In genomic region chr22:20720692-20721408, GRCh38 we compare ENCODE assay signal across 21 cellular contexts. TPM values are rescaled to one million over a fixed set of nuclear protein-coding genes. Genes with fewer than 3 reads are reported as not detected.
A peak's percentile ranks its signal among the peaks of the same experiment; 100 is the strongest.
DNase-seq lines count a peak whose midpoint lies in the region; ATAC-seq, FAIRE-seq and TF ChIP-seq lines count a peak whose summit lies in the region.
"Had no signal": no experiment of that assay in that cellular context is flagged by ENCODE, and none has a peak within 500 bp of the region (broad histone marks: within the 10 kb centered on the region; RNA-seq: fewer than 3 reads in every experiment).

No MANE protein-coding gene starts in this region.

- H3K4me3 ChIP-seq in H7 (ENCODE audit: insufficient read depth, low read depth, low read length) (no peak overlapping the region), kidney (ENCODE audit: low read length in 2 of 2) (no peak overlapping the region)

- peaks cover 32% of the 10 kb centered on the region for H3K4me1 Mint-ChIP-seq in activated B cell treated with CpG ODN at 0.5 μM for 24 hours
- no peaks in the 10 kb centered on the region for H3K4me1 Mint-ChIP-seq in progenitor cell of endocrine pancreas (ENCODE audit: low read depth)
- no peaks in the 10 kb centered on the region for H3K4me1 Mint-ChIP-seq in activated T-cell treated with anti-CD3 and anti-CD28 coated beads, Interleukin-2, amount 50 U/mL, for 4 hours (ENCODE audit: low read depth)
- peaks cover 9% of the 10 kb centered on the region for H3K4me1 Mint-ChIP-seq in HFFc6 (ENCODE audit: low read depth)

- H3K27ac ChIP-seq in kidney (ENCODE audit: low read depth in 2 of 2, low read length in 2 of 2), result no peak overlapping the region
- H3K27ac ChIP-seq: C4-2B, KMS-11 had no signal

- no peak overlapping the region for H3K9ac ChIP-seq in kidney (ENCODE audit: low read length in 2 of 2)
- H3K9ac ChIP-seq: KMS-11, SK-N-SH had no signal

- H3K36me3 Mint-ChIP-seq in activated B cell treated with CpG ODN at 0.5 μM for 24 hours (ENCODE audit: low read depth) (peaks cover 16% of the 10 kb centered on the region), progenitor cell of endocrine pancreas (ENCODE audit: insufficient read depth) (peaks cover 12% of the 10 kb centered on the region), HFFc6 (ENCODE audit: low read depth) (no peaks in the 10 kb centered on the region)
- peaks cover 12% of the 10 kb centered on the region for H3K36me3 Mint-ChIP-seq in activated T-cell treated with anti-CD3 and anti-CD28 coated beads, Interleukin-2, amount 50 U/mL, for 4 hours (ENCODE audit: insufficient read depth)

- ATAC-seq in activated B cell treated with CpG ODN at 0.5 μM for 24 hours (ENCODE audit: low read depth), result no peak
- no peak for ATAC-seq in activated T-cell treated with anti-CD3 and anti-CD28 coated beads, Interleukin-2, amount 50 U/mL, for 4 hours
- ATAC-seq in activated CD4-positive, CD25-positive, alpha-beta regulatory T cell treated with anti-CD3 and anti-CD28 coated beads, Interleukin-2, amount 50 U/mL, for 24 hours, result no peak
- ATAC-seq: HCT116, PC-3 had no signal

- CTCF ChIA-PET in activated B cell treated with CpG ODN at 0.5 μM for 24 hours (lab: Charles Lee), result no interaction called here

- no peaks in the 10 kb centered on the region for H3K4me1 ChIP-seq in kidney (ENCODE audit: control insufficient read depth in 1 of 2, insufficient read depth in 1 of 2, low read depth in 1 of 2, low read length in 2 of 2)

- intact Hi-C loops in activated B cell treated with CpG ODN at 0.5 μM for 24 hours (cut with micrococcal nuclease), result no loop called here
- intact Hi-C loops in kidney (cut with DNase I), result no loop called here

- no peaks in the 10 kb centered on the region for H3K9me3 ChIP-seq in kidney (ENCODE audit: control insufficient read depth in 1 of 2, low read length in 2 of 2)
- H3K9me3 ChIP-seq: SK-N-SH had no signal

- peak overlapping the region; percentile 31 for H3K27ac Mint-ChIP-seq in activated B cell treated with CpG ODN at 0.5 μM for 24 hours
- peak overlapping the region; percentile 79 for H3K27ac Mint-ChIP-seq in progenitor cell of endocrine pancreas
- H3K27ac Mint-ChIP-seq in HFFc6, result no peak overlapping the region

- H3K9me3 Mint-ChIP-seq in activated B cell treated with CpG ODN at 0.5 μM for 24 hours (no peaks in the 10 kb centered on the region), progenitor cell of endocrine pancreas (ENCODE audit: low read depth) (no peaks in the 10 kb centered on the region), HFFc6 (no peaks in the 10 kb centered on the region)
- no peaks in the 10 kb centered on the region for H3K9me3 Mint-ChIP-seq in activated T-cell treated with anti-CD3 and anti-CD28 coated beads, Interleukin-2, amount 50 U/mL, for 4 hours

- H3K4me3 Mint-ChIP-seq in activated B cell treated with CpG ODN at 0.5 μM for 24 hours, result no peak overlapping the region
- H3K4me3 Mint-ChIP-seq in progenitor cell of endocrine pancreas (ENCODE audit: low read depth), result no peak overlapping the region
- H3K4me3 Mint-ChIP-seq in activated T-cell treated with anti-CD3 and anti-CD28 coated beads, Interleukin-2, amount 50 U/mL, for 4 hours, result no peak overlapping the region
- H3K4me3 Mint-ChIP-seq in HFFc6, result no peak overlapping the region

- DNase-seq in H7 (peak; percentile 14), activated B cell treated with CpG ODN at 0.5 μM for 24 hours (no peak), kidney (peak; percentile 35), progenitor cell of endocrine pancreas (ENCODE audit: low spot score, unreplicated experiment) (no peak), SKM-1 (lab: John Stamatoyannopoulos, UW; ENCODE audit: unreplicated experiment) (no peak), HFFc6 (no peak)
- DNase-seq in activated T-cell treated with anti-CD3 and anti-CD28 coated beads, Interleukin-2, amount 50 U/mL, for 4 hours, result no peak
- DNase-seq: DMS79, NCI-H1417, NCI-H187 treated with DMSO at 0.1 percent for 48 hours, NCI-H226, NCI-H524 treated with DMSO at 0.1 percent for 48 hours, PC-3, RPMI8226, SHP77 treated with DMSO at 0.1 percent for 48 hours, SK-N-SH had no signal

- no peaks in the 10 kb centered on the region for H3K27me3 Mint-ChIP-seq in activated B cell treated with CpG ODN at 0.5 μM for 24 hours
- no peaks in the 10 kb centered on the region for H3K27me3 Mint-ChIP-seq in progenitor cell of endocrine pancreas
- H3K27me3 Mint-ChIP-seq in activated T-cell treated with anti-CD3 and anti-CD28 coated beads, Interleukin-2, amount 50 U/mL, for 4 hours (ENCODE audit: low read depth), result no peaks in the 10 kb centered on the region
- H3K27me3 Mint-ChIP-seq in HFFc6 (ENCODE audit: insufficient read depth), result no peaks in the 10 kb centered on the region; the same call in 1 of the 2 replicates

- POLR2A ChIA-PET in activated B cell treated with CpG ODN at 0.5 μM for 24 hours (lab: Charles Lee), result no interaction called here

- FAIRE-seq in kidney (lab: Jason Lieb, UNC), result no peak

- H3K27me3 ChIP-seq in H7 (ENCODE audit: control insufficient read depth, insufficient read depth, low read length), result no peaks in the 10 kb centered on the region

- no peaks in the 10 kb centered on the region for H3K36me3 ChIP-seq in H7 (replicated peaks; ENCODE audit: control insufficient read depth, insufficient read depth, low read length)
- H3K36me3 ChIP-seq in kidney (ENCODE audit: control insufficient read depth in 1 of 2, insufficient read depth in 2 of 2, low read length in 2 of 2), result peaks cover 2 to 6% of the 10 kb centered on the region in 2 donors

- TF ChIP-seq CTCF in activated B cell treated with CpG ODN at 0.5 μM for 24 hours (IDR thresholded peaks at IDR 0.05) (no peak), kidney (IDR thresholded peaks at IDR 0.05; ENCODE audit: borderline replicate concordance, extremely low read depth, insufficient read depth) (no peak), progenitor cell of endocrine pancreas (IDR thresholded peaks at IDR 0.05; ENCODE audit: unreplicated experiment) (no peak), HFFc6 (IDR thresholded peaks at IDR 0.05) (no peak)

RNA-seq across cellular contexts. Expression of gene SERPIND1, which starts 53.1 kb away (rescaled TPM):
- total RNA-seq in H7 (2014; rRNA removed; shearing (Covaris generic)), result 0.07 TPM in 1 of 2 replicates, not detected in the other
- total RNA-seq in activated B cell treated with CpG ODN at 0.5 μM for 24 hours (not detected in 2 replicates), kidney (not detected), progenitor cell of endocrine pancreas (0.40 and 0.74 TPM in 2 replicates)
- polyA plus RNA-seq in kidney (ENCODE audit: insufficient read depth, low read depth, low replicate concordance), result not detected
- total RNA-seq in activated T-cell treated with anti-CD3 and anti-CD28 coated beads, Interleukin-2, amount 50 U/mL, for 4 hours, result under 1 TPM in 1 of 3 donors, not detected in 2; 0.15 TPM
- under 1 TPM in 5 of 6 experiments, not detected in 1; 0.07 to 0.19 (median 0.11) TPM for total RNA-seq in HFFc6 (2021; fragmentation: NEBNext Ultra II Directional; extraction: Animal tissue kit (Norgen Biotek cat#: 25700))
- total RNA-seq: M059J had no signal
- polyA plus RNA-seq: SK-N-SH had no signal

Comparison
In these comparisons a context has a peak if more than half of its experiments do, and no peak if none do; other contexts are left out.
1. DNase-seq: peak in H7 (single experiment) and kidney (single experiment); none in activated B cell treated with CpG ODN at 0.5 μM for 24 hours (single experiment), progenitor cell of endocrine pancreas (single experiment), activated T-cell treated with anti-CD3 and anti-CD28 coated beads, Interleukin-2, amount 50 U/mL, for 4 hours (single experiment), SKM-1 (single experiment) and HFFc6 (single experiment).